Comparison of ENCODE assay signal across 15 cellular contexts in the genomic region with DNA sequence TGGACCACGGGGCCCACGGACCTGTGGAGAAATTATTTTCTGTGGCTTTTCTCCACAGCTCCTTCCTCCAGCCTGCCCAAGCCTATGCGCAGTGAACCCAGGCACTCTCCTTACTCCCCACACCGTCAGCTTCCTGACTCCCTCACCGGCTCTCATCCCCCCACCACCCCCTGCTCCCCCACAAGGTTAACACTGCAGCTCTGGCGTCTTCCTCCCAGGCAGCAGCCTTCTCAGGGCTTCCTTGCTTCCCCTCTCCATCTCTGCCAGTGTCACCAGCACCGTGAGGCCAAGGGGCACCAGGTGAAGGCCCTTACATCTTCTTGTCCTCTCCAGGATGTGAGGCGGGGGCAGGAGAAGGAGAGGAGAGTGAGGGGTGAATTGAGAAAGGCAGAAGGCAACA.
"Had no signal": no experiment of that assay in that cellular context is flagged by ENCODE, and none has a peak within 500 bp of the region (broad histone marks: within the 10 kb centered on the region; RNA-seq: fewer than 3 reads in every experiment).

No MANE protein-coding gene starts in this region.

- H3K27ac Mint-ChIP-seq: activated T-cell treated with anti-CD3 and anti-CD28 coated beads, Interleukin-2, amount 50 U/mL, for 72 hours; progenitor cell of endocrine pancreas; T-helper 2 cell treated with Interferon-gamma antibody and Interleukin-4, amounts not matched to agents 5 μg/mL and 100 μg/mL, for 36 hours had no signal

- H3K27me3 ChIP-seq: colonic mucosa, testis had no signal

- H3K4me1 ChIP-seq: colonic mucosa had no signal

- FAIRE-seq: frontal cortex had no signal

- H3K27ac ChIP-seq: colonic mucosa, testis had no signal

- ATAC-seq: activated T-cell treated with anti-CD3 and anti-CD28 coated beads, Interleukin-2, amount 50 U/mL, for 72 hours had no signal

- H3K9me3 ChIP-seq: colonic mucosa, spleen, testis had no signal

- H3K4me3 Mint-ChIP-seq: T-helper 2 cell treated with Interferon-gamma antibody and Interleukin-4, amounts not matched to agents 5 μg/mL and 100 μg/mL, for 36 hours had no signal

- H3K4me3 ChIP-seq: colonic mucosa, spleen, testis had no signal

- H3K9me3 Mint-ChIP-seq: activated T-cell treated with anti-CD3 and anti-CD28 coated beads, Interleukin-2, amount 50 U/mL, for 72 hours; T-helper 2 cell treated with Interferon-gamma antibody and Interleukin-4, amounts not matched to agents 5 μg/mL and 100 μg/mL, for 36 hours had no signal

- H3K36me3 ChIP-seq: colonic mucosa, spleen had no signal

- DNase-seq: activated CD4-positive, alpha-beta T cell treated with anti-CD3 and anti-CD28 coated beads, Interleukin-2, amount 50 U/mL, for 4 hours; activated CD4-positive, CD25-positive, alpha-beta regulatory T cell treated with anti-CD3 and anti-CD28 coated beads, Interleukin-2, amount 50 U/mL, for 72 hours; activated gamma-delta T cell treated with Interleukin-2 at 50 U/mL for 16 hours; activated T-cell treated with anti-CD3 and anti-CD28 coated beads, Interleukin-2, amount 50 U/mL, for 72 hours; effector CD8-positive, alpha-beta T cell; mesendoderm; stimulated activated CD4-positive, alpha-beta T cell treated with anti-CD3 and anti-CD28 coated beads, Interleukin-1b, Interleukin-23, amount 100 ng/mL, for 48 hours; stimulated activated naive CD4-positive, alpha-beta T cell; SW 1271 had no signal
